ENCODE assay signal across 13 cellular contexts in genomic region chr2:134362152-134362653, GRCh38.
"Had no signal": no experiment of that assay in that cellular context is flagged by ENCODE, and none has a peak within 500 bp of the region (broad histone marks: within the 10 kb centered on the region; RNA-seq: fewer than 3 reads in every experiment).

No MANE protein-coding gene starts in this region.

- H3K27me3 ChIP-seq: foreskin keratinocyte, ovary, suprapubic skin, upper lobe of right lung had no signal

- H3K4me3 Mint-ChIP-seq: activated naive CD4-positive, alpha-beta T cell treated with anti-CD3 and anti-CD28 coated beads, Interleukin-2, amount 50 U/mL, for 24 hours; neural crest cell had no signal

- ATAC-seq: foreskin keratinocyte; stimulated activated naive CD8-positive, alpha-beta T cell treated with anti-CD3 and anti-CD28 coated beads, Interleukin-15, Interleukin-2, amounts not matched to agents 100 U/mL and 50 U/mL, for 24 hours; upper lobe of right lung had no signal

- H3K9me3 Mint-ChIP-seq: activated naive CD4-positive, alpha-beta T cell treated with anti-CD3 and anti-CD28 coated beads, Interleukin-2, amount 50 U/mL, for 24 hours; neural crest cell had no signal

- H3K27ac Mint-ChIP-seq: activated naive CD4-positive, alpha-beta T cell treated with anti-CD3 and anti-CD28 coated beads, Interleukin-2, amount 50 U/mL, for 24 hours had no signal

- DNase-seq: activated CD4-positive, alpha-beta T cell treated with anti-CD3 and anti-CD28 coated beads for 48 hours; amygdala; foreskin keratinocyte; mesenchymal stem cell; ovary; stimulated activated CD4-positive, alpha-beta T cell treated with anti-CD3 and anti-CD28 coated beads, Interleukin-4, amount 100 ng/mL, for 1 hour; stimulated activated CD8-positive, alpha-beta memory T cell treated with anti-CD3 and anti-CD28 coated beads, Interleukin-4, amount 100 ng/mL, for 48 hours; stimulated activated naive CD8-positive, alpha-beta T cell treated with anti-CD3 and anti-CD28 coated beads, Interleukin-15, Interleukin-2, amounts not matched to agents 100 U/mL and 50 U/mL, for 24 hours; T-helper 1 cell; upper lobe of right lung had no signal

- H3K27me3 Mint-ChIP-seq: activated naive CD4-positive, alpha-beta T cell treated with anti-CD3 and anti-CD28 coated beads, Interleukin-2, amount 50 U/mL, for 24 hours had no signal

- H3K9me3 ChIP-seq: ovary, suprapubic skin, upper lobe of right lung had no signal

- H3K36me3 ChIP-seq: ovary, suprapubic skin had no signal

- H3K4me1 Mint-ChIP-seq: neural crest cell had no signal

- H3K27ac ChIP-seq: foreskin keratinocyte, ovary, suprapubic skin, upper lobe of right lung had no signal

- H3K4me3 ChIP-seq: ovary, suprapubic skin, upper lobe of right lung had no signal
